Comparison of ENCODE assay signal across 8 cellular contexts in the genomic region with DNA sequence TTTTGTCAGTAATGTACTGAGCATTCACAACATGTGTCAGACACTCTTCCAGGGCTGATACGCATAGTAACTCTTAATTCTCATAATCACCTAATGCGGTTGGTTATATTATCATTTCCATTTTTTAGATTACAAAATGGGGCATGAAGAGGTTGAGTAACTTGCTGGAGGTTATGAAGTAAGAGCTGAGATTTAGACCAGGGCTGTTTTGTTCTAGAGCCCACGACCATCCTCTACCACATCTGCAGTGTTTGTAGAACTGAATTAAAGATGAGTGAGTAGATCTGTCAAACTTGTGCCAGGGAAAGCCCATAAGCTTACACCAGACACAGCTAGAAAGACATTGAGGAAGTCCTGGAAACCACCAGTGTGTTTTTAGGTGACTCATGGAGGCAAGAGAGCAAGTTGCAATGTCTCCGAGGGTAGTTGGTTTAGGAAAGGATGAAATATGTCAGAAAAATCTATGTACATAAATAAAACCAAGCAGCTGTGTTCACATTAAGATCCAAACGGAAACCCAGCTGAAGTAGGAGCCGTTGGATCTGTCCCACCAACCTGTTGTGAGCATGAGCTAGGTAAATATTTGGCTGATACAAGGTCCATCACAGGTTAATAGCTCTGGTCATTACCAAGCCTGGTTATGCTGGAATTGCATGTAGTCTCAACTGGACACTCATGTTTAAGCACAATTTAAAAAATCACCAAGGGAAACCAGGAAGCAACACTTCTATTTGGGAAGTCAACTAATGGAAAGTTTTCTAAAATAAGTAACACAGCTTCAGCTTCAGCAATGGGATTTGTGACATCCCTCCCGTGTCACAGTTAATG. TPM values are rescaled to one million over a fixed set of nuclear protein-coding genes. Genes with fewer than 3 reads are reported as not detected.
DNase-seq lines count a peak whose midpoint lies in the region; ATAC-seq and TF ChIP-seq lines count a peak whose summit lies in the region.

No MANE protein-coding gene starts in this region.

- TF ChIP-seq CTCF in astrocyte of the spinal cord (IDR thresholded peaks at IDR 0.05; ENCODE audit: low read depth, low read length) (no peak), lower lobe of right lung (IDR thresholded peaks at IDR 0.05) (no peak)

- peaks cover 16% of the 10 kb centered on the region for H3K4me1 ChIP-seq in lower lobe of right lung

- H3K9me3 ChIP-seq in lower lobe of right lung, result no peaks in the 10 kb centered on the region

- in situ Hi-C loops in astrocyte of the spinal cord (cut with HindIII; ENCODE audit: low sequenced_read_pairs), result no loop called here

- peak overlapping the region; percentile 64 for H3K27ac ChIP-seq in lower lobe of right lung

- no peaks in the 10 kb centered on the region for H3K27me3 ChIP-seq in lower lobe of right lung (ENCODE audit: low read depth)

- H3K4me3 ChIP-seq in astrocyte of the spinal cord (ENCODE audit: low read depth, low read length), result no peak overlapping the region
- H3K4me3 ChIP-seq in lower lobe of right lung, result no peak overlapping the region

- peak; percentile 83 for DNase-seq in CD1c-positive myeloid dendritic cell (ENCODE audit: extremely low spot score)
- DNase-seq in HT1080 (ENCODE audit: low read depth), result peak; percentile 82
- DNase-seq in astrocyte of the spinal cord (ENCODE audit: low read depth, low spot score), result peak; percentile 94
- no peak for DNase-seq in lower lobe of right lung
- DNase-seq in Ammon's horn (ENCODE audit: low spot score), result no peak
- no peak for DNase-seq in C1 segment of cervical spinal cord (lab: John Stamatoyannopoulos, UW)

- intact Hi-C loops in lower lobe of right lung (cut with DNase I), result no loop called here

- ATAC-seq in lower lobe of right lung, result peak; percentile 79 to 85
- ATAC-seq in GM21515 (IDR thresholded peaks at IDR 0.05; ENCODE audit: unreplicated experiment), result no peak
- no peak for ATAC-seq in GM18502 (IDR thresholded peaks at IDR 0.05; ENCODE audit: poor library complexity, unreplicated experiment)

- no peaks in the 10 kb centered on the region for H3K36me3 ChIP-seq in lower lobe of right lung

RNA-seq across cellular contexts. Expression of a gene that starts 49.9 kb away (rescaled TPM):
- total RNA-seq in HT1080 (2014; rRNA removed; shearing (Covaris generic)), result 23.5 and 27.9 TPM in 2 replicates
- polyA plus RNA-seq in HT1080 (2015; cell fraction: cytosol; rRNA removed), result 17.4 and 18.0 TPM in 2 replicates
- 68.7 and 70.0 TPM in 2 replicates for polyA plus RNA-seq in HT1080 (2015; cell fraction: nucleus; rRNA removed)
- total RNA-seq in lower lobe of right lung, result 33.1 TPM

Comparison
In these comparisons a context has a peak if more than half of its experiments do, and no peak if none do; other contexts are left out.
1. DNase-seq: peak in CD1c-positive myeloid dendritic cell (single experiment), HT1080 (single experiment) and astrocyte of the spinal cord (single experiment); none in lower lobe of right lung (single experiment), Ammon's horn (single experiment) and C1 segment of cervical spinal cord (0 of 14).
2. ATAC-seq: peak in lower lobe of right lung (2 of 2); none in GM21515 (single experiment) and GM18502 (single experiment).